11 cellular contexts compared by ENCODE assay signal in the genomic region with DNA sequence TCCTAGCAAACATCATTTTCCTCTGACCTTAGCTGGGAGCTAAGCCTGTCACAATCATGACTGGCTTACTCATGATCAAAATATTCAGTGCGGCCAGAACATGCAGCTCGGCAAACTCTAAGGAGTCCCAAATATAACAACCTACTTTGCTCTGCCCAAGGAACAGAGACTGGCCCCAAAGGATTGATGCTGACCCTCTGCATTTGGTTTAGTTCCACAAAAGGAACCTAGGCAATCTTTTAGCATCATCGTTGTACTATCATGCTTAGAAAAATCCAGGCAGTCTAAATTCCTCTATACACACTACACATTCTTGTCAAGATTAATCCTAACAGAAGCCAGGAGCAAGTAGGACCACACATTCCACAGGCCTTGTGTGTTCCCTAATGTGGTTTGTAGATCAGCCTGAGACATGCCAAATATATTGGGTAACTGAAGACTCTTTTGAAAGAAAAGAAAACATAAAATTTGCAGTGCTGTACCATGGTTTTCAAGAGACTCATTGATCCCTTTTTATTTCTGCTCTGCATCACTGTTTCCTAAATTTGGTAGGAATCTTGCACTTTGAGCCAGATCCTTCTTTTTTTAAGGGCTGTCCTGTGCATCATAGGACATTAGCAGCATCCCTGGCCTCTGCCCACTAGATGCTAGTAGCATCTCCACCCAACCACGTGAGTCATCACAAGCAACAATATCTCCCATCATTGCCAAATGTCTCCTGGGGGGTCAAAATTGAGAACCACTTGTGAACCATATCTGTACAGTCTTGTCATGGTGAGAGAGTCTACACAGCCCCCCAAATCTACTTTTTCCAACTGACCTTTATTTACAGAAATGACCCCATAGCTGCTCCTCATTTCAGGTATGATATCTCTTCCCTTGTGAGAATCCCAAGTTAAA. TPM values are rescaled to one million over a fixed set of nuclear protein-coding genes. Genes with fewer than 3 reads are reported as not detected.
DNase-seq lines count a peak whose midpoint lies in the region; ATAC-seq and TF ChIP-seq lines count a peak whose summit lies in the region.
"Had no signal": no experiment of that assay in that cellular context is flagged by ENCODE, and none has a peak within 500 bp of the region (broad histone marks: within the 10 kb centered on the region; RNA-seq: fewer than 3 reads in every experiment).

No MANE protein-coding gene starts in this region.

- no peak overlapping the region for H3K14ac ChIP-seq in H9 (ENCODE audit: insufficient read depth, low read length)

- H3K4ac ChIP-seq in H9 (ENCODE audit: low read depth, low read length), result no peak overlapping the region

- CTCF ChIA-PET in PC-3 (lab: Charles Lee), result no interaction called here

- no peaks in the 10 kb centered on the region for H3K79me2 ChIP-seq in PC-3 (ENCODE audit: low read length)
- H3K79me2 ChIP-seq in neural progenitor cell (ENCODE audit: low read depth), result no peaks in the 10 kb centered on the region
- H3K79me2 ChIP-seq in H9 (ENCODE audit: insufficient read depth, low read length), result no peaks in the 10 kb centered on the region

- H2BK15ac ChIP-seq in H9 (ENCODE audit: low read depth, low read length), result no peak overlapping the region

- no peak overlapping the region for H2BK12ac ChIP-seq in H9 (ENCODE audit: insufficient read length, low read depth, low read length)

- H3K4me1 ChIP-seq in PC-3 (ENCODE audit: insufficient read depth, low read length) (peaks cover 20% of the 10 kb centered on the region), neural progenitor cell (no peaks in the 10 kb centered on the region), H9 (ENCODE audit: insufficient read depth, low read length) (no peaks in the 10 kb centered on the region)

- H3K4me1 Mint-ChIP-seq in neural progenitor cell (peaks cover 16% of the 10 kb centered on the region), H9 (peaks cover 6 to 11% of the 10 kb centered on the region in 2 experiments)

- no peak overlapping the region for H2AK5ac ChIP-seq in H9 (ENCODE audit: insufficient read length, low read length)

- H3F3A ChIP-seq in PC-3 (ENCODE audit: low read length, unreplicated experiment), result no peaks in the 10 kb centered on the region
- H3F3A ChIP-seq in neural progenitor cell (ENCODE audit: low read depth), result no peaks in the 10 kb centered on the region

- no peak overlapping the region for H2BK20ac ChIP-seq in H9 (ENCODE audit: low read depth, low read length, poor library complexity, severe bottlenecking)

- H3K23ac ChIP-seq in H9 (ENCODE audit: insufficient read length, low read depth, low read length), result no peak overlapping the region

- H3K56ac ChIP-seq in H9 (ENCODE audit: insufficient read length, low read depth, low read length), result no peak overlapping the region

- DNase-seq in AG08396 (ENCODE audit: low spot score), result peak; percentile 73
- DNase-seq in PC-3, result peak; percentile 69
- DNase-seq in neural progenitor cell (ENCODE audit: low spot score), result peak; percentile 23
- DNase-seq in DMS153 (lab: John Stamatoyannopoulos, UW), result no peak
- no peak for DNase-seq in H9
- DNase-seq in T-helper 9 cell, result no peak
- DNase-seq: CD8-positive, alpha-beta T cell; NCI-H526 had no signal

- H3K36me3 ChIP-seq in PC-3 (ENCODE audit: low read depth, low read length) (no peaks in the 10 kb centered on the region), neural progenitor cell (no peaks in the 10 kb centered on the region)

- TF ChIP-seq CTCF in PC-3 (conservative IDR thresholded peaks at IDR 0.05; ENCODE audit: low read depth, low read length) (no peak), neural progenitor cell (IDR thresholded peaks at IDR 0.05) (no peak), H9 (conservative IDR thresholded peaks at IDR 0.05) (no peak)

- H2AFZ ChIP-seq in PC-3 (ENCODE audit: low read length) (no peak overlapping the region), neural progenitor cell (replicated peaks) (no peak overlapping the region), H9 (ENCODE audit: low read length) (no peak overlapping the region)

- H2BK120ac ChIP-seq in H9 (ENCODE audit: low read depth, low read length, poor library complexity, severe bottlenecking), result no peak overlapping the region

- H4K5ac ChIP-seq in H9 (ENCODE audit: insufficient read length, low read depth, low read length), result no peak overlapping the region

- H3K9ac ChIP-seq in PC-3 (ENCODE audit: low read length) (no peak overlapping the region), neural progenitor cell (no peak overlapping the region), H9 (ENCODE audit: extremely low read depth, insufficient read length, low read length) (no peak overlapping the region)

- H3K4me3 Mint-ChIP-seq in neural progenitor cell, result no peak overlapping the region
- no peak overlapping the region for H3K4me3 Mint-ChIP-seq in H9
- H3K4me3 Mint-ChIP-seq: CD8-positive, alpha-beta T cell; dendritic cell treated with granulocyte-macrophage colony-stimulating factor and Interleukin-4, amounts not matched to agents 40 ng/mL and 50 ng/mL, for 4 days had no signal

- no peak overlapping the region for H2BK5ac ChIP-seq in H9 (ENCODE audit: insufficient read length, low read length)

- no peaks in the 10 kb centered on the region for H3K9me3 Mint-ChIP-seq in neural progenitor cell
- no peaks in the 10 kb centered on the region; a peak in 1 of 5 replicates for H3K9me3 Mint-ChIP-seq in H9
- H3K9me3 Mint-ChIP-seq: CD8-positive, alpha-beta T cell; dendritic cell treated with granulocyte-macrophage colony-stimulating factor and Interleukin-4, amounts not matched to agents 40 ng/mL and 50 ng/mL, for 4 days had no signal

- intact Hi-C loops in PC-3 (cut with micrococcal nuclease), result loop anchor here (10.0 kb wide), 1 partner anchor 57 kb away; no protein-coding TSS in a partner anchor

- no peak overlapping the region for H4K8ac ChIP-seq in H9 (replicated peaks; ENCODE audit: insufficient read length, low read depth, low read length)

- H3K79me1 ChIP-seq in H9 (ENCODE audit: insufficient read depth, low read depth, low read length, poor library complexity, severe bottlenecking), result no peaks in the 10 kb centered on the region

- no peaks in the 10 kb centered on the region for H4K20me1 ChIP-seq in PC-3 (ENCODE audit: low read length)
- H4K20me1 ChIP-seq in neural progenitor cell (ENCODE audit: low read depth), result no peaks in the 10 kb centered on the region
- no peaks in the 10 kb centered on the region for H4K20me1 ChIP-seq in H9 (ENCODE audit: control insufficient read depth, insufficient read depth, insufficient read length)

- H3K36me3 Mint-ChIP-seq in neural progenitor cell, result no peaks in the 10 kb centered on the region
- no peaks in the 10 kb centered on the region for H3K36me3 Mint-ChIP-seq in H9 (ENCODE audit: insufficient read depth in 1 of 3, low read depth in 3 of 3)
- H3K36me3 Mint-ChIP-seq: CD8-positive, alpha-beta T cell had no signal

- ATAC-seq in PC-3 (peak; percentile 91), esophagus mucosa (peak; percentile 69), GM18517 (IDR thresholded peaks at IDR 0.05; ENCODE audit: unreplicated experiment) (no peak)
- ATAC-seq: CD8-positive, alpha-beta T cell had no signal

- BruUV-seq in PC-3 (replicated peaks; lab: Mats Ljungman, UMichigan), result no TSS peak

- H3K9me3 ChIP-seq in PC-3 (ENCODE audit: low read length) (no peaks in the 10 kb centered on the region), neural progenitor cell (ENCODE audit: low read depth) (no peaks in the 10 kb centered on the region), H9 (ENCODE audit: control insufficient read depth, low read depth, low read length) (no peaks in the 10 kb centered on the region)

- no peak overlapping the region for H3K18ac ChIP-seq in H9 (ENCODE audit: insufficient read length, low read depth, low read length)

- H3K27me3 Mint-ChIP-seq in neural progenitor cell (ENCODE audit: insufficient read depth, low read depth), result peaks cover 2% of the 10 kb centered on the region
- H3K27me3 Mint-ChIP-seq in H9 (ENCODE audit: low read depth), result no peaks in the 10 kb centered on the region
- H3K27me3 Mint-ChIP-seq: dendritic cell treated with granulocyte-macrophage colony-stimulating factor and Interleukin-4, amounts not matched to agents 40 ng/mL and 50 ng/mL, for 4 days had no signal

- H3K4me3 ChIP-seq in PC-3 (ENCODE audit: low read length) (no peak overlapping the region), neural progenitor cell (no peak overlapping the region)

- H3K9me2 ChIP-seq in PC-3 (replicated peaks; ENCODE audit: low read length), result no peaks in the 10 kb centered on the region

- H3K23me2 ChIP-seq in H9 (ENCODE audit: insufficient read length, low read depth, low read length, poor library complexity, severe bottlenecking), result no peaks in the 10 kb centered on the region

- no peak overlapping the region for H3K27ac Mint-ChIP-seq in neural progenitor cell
- no peak overlapping the region for H3K27ac Mint-ChIP-seq in H9
- H3K27ac Mint-ChIP-seq: CD8-positive, alpha-beta T cell; dendritic cell treated with granulocyte-macrophage colony-stimulating factor and Interleukin-4, amounts not matched to agents 40 ng/mL and 50 ng/mL, for 4 days had no signal

- no CpG with 5 or more reads among the region's 4 CpGs for WGBS in H9 (ENCODE audit: extremely low coverage, insufficient read length, low lambda C conversion rate)

- H3K27ac ChIP-seq in PC-3 (ENCODE audit: low read length) (0 out of 2 replicates have a peak overlapping the region, but pooled peaks have one; percentile 10), neural progenitor cell (no peak overlapping the region), H9 (ENCODE audit: insufficient read length, low read depth, low read length) (no peak overlapping the region)

- H3K27me3 ChIP-seq in PC-3 (ENCODE audit: low read length) (no peaks in the 10 kb centered on the region), neural progenitor cell (no peaks in the 10 kb centered on the region), H9 (ENCODE audit: insufficient read depth, low read length) (no peaks in the 10 kb centered on the region)

- peak overlapping the region; percentile 33 for H3K4me2 ChIP-seq in PC-3 (ENCODE audit: low read length)
- H3K4me2 ChIP-seq in neural progenitor cell, result no peak overlapping the region
- no peak overlapping the region for H3K4me2 ChIP-seq in H9 (ENCODE audit: insufficient read depth, insufficient read length, low read length)

- POLR2A ChIA-PET in PC-3 (lab: Charles Lee; ENCODE audit: unreplicated experiment), result no interaction called here

- no peak overlapping the region for H4K91ac ChIP-seq in H9 (ENCODE audit: insufficient read length, low read depth, low read length)

- H3T11ph ChIP-seq in H9 (ENCODE audit: low read length), result no peak overlapping the region

RNA-seq across cellular contexts. Expression of a gene that starts 17.6 kb away (rescaled TPM):
- total RNA-seq in PC-3 (2014; rRNA removed), result 13.1 and 13.4 TPM in 2 replicates
- 9.6 TPM for total RNA-seq in esophagus mucosa
- 18.9 and 40.0 TPM in 2 replicates for total RNA-seq in neural progenitor cell (ENCODE audit: low replicate concordance)
- 10.4 and 13.5 TPM in 2 replicates for total RNA-seq in H9 (2021)
- total RNA-seq: CD8-positive, alpha-beta T cell had no signal

RNA-seq across cellular contexts. Expression of a gene that starts 24.3 kb away (rescaled TPM):
- total RNA-seq in PC-3 (2014; rRNA removed) (not detected in 2 replicates), esophagus mucosa (0.52 TPM), neural progenitor cell (ENCODE audit: low replicate concordance) (not detected in 2 replicates), H9 (2021) (not detected in 2 replicates)
- total RNA-seq: CD8-positive, alpha-beta T cell had no signal

Comparison
In these comparisons a context has a peak if more than half of its experiments do, and no peak if none do; other contexts are left out.
1. DNase-seq: peak in AG08396 (single experiment), PC-3 (single experiment) and neural progenitor cell (single experiment); none in DMS153 (single experiment), H9 (single experiment) and T-helper 9 cell (single experiment).